In genomic region chr2:195471163-195471562, GRCh38 we compare ENCODE assay signal across 34 cellular contexts.
DNase-seq lines count a peak whose midpoint lies in the region; ATAC-seq and TF ChIP-seq lines count a peak whose summit lies in the region.
"Had no signal": no experiment of that assay in that cellular context is flagged by ENCODE, and none has a peak within 500 bp of the region (broad histone marks: within the 10 kb centered on the region; RNA-seq: fewer than 3 reads in every experiment).

No MANE protein-coding gene starts in this region.

- no peaks in the 10 kb centered on the region for H3K27me3 ChIP-seq in aorta (ENCODE audit: control insufficient read depth in 1 of 2, insufficient read depth in 2 of 2, low read length in 1 of 2)
- no peaks in the 10 kb centered on the region for H3K27me3 ChIP-seq in thyroid gland
- H3K27me3 ChIP-seq: BE2C, brain microvascular endothelial cell, esophagus muscularis mucosa, gastrocnemius medialis, stomach had no signal

- H3K9me3 ChIP-seq in aorta (ENCODE audit: control insufficient read depth, low read length) (no peaks in the 10 kb centered on the region), thyroid gland (no peaks in the 10 kb centered on the region)
- H3K9me3 ChIP-seq: BE2C, gastrocnemius medialis had no signal

- no peak for TF ChIP-seq CTCF in thyroid gland (IDR thresholded peaks at IDR 0.05)

- peaks cover 0 to 7% (median 4%) of the 10 kb centered on the region in 3 donors for H3K36me3 Mint-ChIP-seq in immature natural killer cell

- 68 to 73% methylated on average over 2 of the region's 2 CpGs for WGBS in aorta, 2 donors
- 77 to 80% methylated on average over 2 of the region's 2 CpGs for WGBS in thyroid gland, 2 donors

- peaks cover under 1 to 4% of the 10 kb centered on the region in 2 donors for H3K9me3 Mint-ChIP-seq in stimulated activated naive CD8-positive, alpha-beta T cell treated with anti-CD3 and anti-CD28 coated beads, Interleukin-15, amount 100 ng/mL, for 72 hours
- peaks cover 0 to 6% (median 0%) of the 10 kb centered on the region in 6 donors for H3K9me3 Mint-ChIP-seq in immature natural killer cell
- H3K9me3 Mint-ChIP-seq: natural killer cell treated with Interleukin-12 subunit alpha and Interleukin-12 subunit beta and Interleukin-15 and Interleukin-18, amount 100 ng/mL, for 72 hours had no signal

- no peaks in the 10 kb centered on the region for H3K4me1 ChIP-seq in aorta (ENCODE audit: control insufficient read depth in 1 of 2, insufficient read depth in 2 of 2, low read length in 2 of 2)
- no peaks in the 10 kb centered on the region for H3K4me1 ChIP-seq in thyroid gland
- H3K4me1 ChIP-seq: BE2C, esophagus muscularis mucosa, gastrocnemius medialis, parathyroid adenoma, stomach had no signal

- H3K36me3 ChIP-seq in aorta (ENCODE audit: control insufficient read depth in 1 of 2, insufficient read depth in 2 of 2, low read length in 1 of 2) (no peaks in the 10 kb centered on the region), thyroid gland (no peaks in the 10 kb centered on the region)
- H3K36me3 ChIP-seq: BE2C, brain microvascular endothelial cell, esophagus muscularis mucosa, gastrocnemius medialis, stomach had no signal

- H3K4me3 ChIP-seq in aorta (ENCODE audit: low read length in 2 of 2) (no peak overlapping the region), thyroid gland (replicated peaks in 1 of 3) (no peak overlapping the region)
- H3K4me3 ChIP-seq: esophagus muscularis mucosa, gastrocnemius medialis, stomach had no signal

- intact Hi-C loops in aorta (cut with DNase I) (no loop called here), thyroid gland (cut with DNase I) (no loop called here)

- TF ChIP-seq POLR2A in thyroid gland (IDR thresholded peaks at IDR 0.05), result no peak

- H3K27ac Mint-ChIP-seq in stimulated activated naive CD8-positive, alpha-beta T cell treated with anti-CD3 and anti-CD28 coated beads, Interleukin-15, amount 100 ng/mL, for 72 hours, result no peak overlapping the region
- H3K27ac Mint-ChIP-seq in immature natural killer cell, result no peak overlapping the region
- H3K27ac Mint-ChIP-seq: activated CD8-positive, alpha-beta T cell treated with anti-CD3 and anti-CD28 coated beads, Interleukin-2, amount 10 ng/mL, durations not matched to agents 7 days and 5 days; effector memory CD8-positive, alpha-beta T cell; natural killer cell treated with Interleukin-12 subunit alpha and Interleukin-12 subunit beta and Interleukin-15 and Interleukin-18, amount 100 ng/mL, for 72 hours had no signal

- ATAC-seq in stimulated activated naive CD8-positive, alpha-beta T cell treated with anti-CD3 and anti-CD28 coated beads, Interleukin-15, amount 100 ng/mL, for 72 hours, result peak; percentile 31
- ATAC-seq in stimulated activated naive CD8-positive, alpha-beta T cell treated with anti-CD3 and anti-CD28 coated beads, Interleukin-15, Interleukin-2, amounts not matched to agents 100 U/mL and 50 U/mL, for 24 hours, result no peak
- ATAC-seq in GM21825 (IDR thresholded peaks at IDR 0.05; ENCODE audit: unreplicated experiment) (peak; percentile 28), HG03378 (IDR thresholded peaks at IDR 0.05; ENCODE audit: unreplicated experiment) (peak; percentile 26), aorta (ENCODE audit: low FRiP score) (no peak)
- ATAC-seq: activated CD8-positive, alpha-beta T cell treated with anti-CD3 and anti-CD28 coated beads, Interleukin-2, amount 10 ng/mL, durations not matched to agents 7 days and 5 days; effector memory CD8-positive, alpha-beta T cell; gastrocnemius medialis; HCT116; natural killer cell treated with Interleukin-12 subunit alpha and Interleukin-12 subunit beta and Interleukin-15 and Interleukin-18, amount 100 ng/mL, for 72 hours; right cardiac atrium had no signal

- H3K27me3 Mint-ChIP-seq in stimulated activated naive CD8-positive, alpha-beta T cell treated with anti-CD3 and anti-CD28 coated beads, Interleukin-15, amount 100 ng/mL, for 72 hours, result no peaks in the 10 kb centered on the region
- peaks cover 0 to 2% (median 2%) of the 10 kb centered on the region in 3 donors for H3K27me3 Mint-ChIP-seq in immature natural killer cell (ENCODE audit: low read depth in 3 of 3)
- H3K27me3 Mint-ChIP-seq: effector memory CD8-positive, alpha-beta T cell; natural killer cell treated with Interleukin-12 subunit alpha and Interleukin-12 subunit beta and Interleukin-15 and Interleukin-18, amount 100 ng/mL, for 72 hours had no signal

- H3K27ac ChIP-seq in aorta (ENCODE audit: low read depth in 1 of 2, low read length in 2 of 2) (no peak overlapping the region), thyroid gland (no peak overlapping the region)
- H3K27ac ChIP-seq: brain microvascular endothelial cell, esophagus muscularis mucosa, gastrocnemius medialis, parathyroid adenoma, stomach had no signal

- peaks cover 8% of the 10 kb centered on the region for H3K4me1 Mint-ChIP-seq in stimulated activated naive CD8-positive, alpha-beta T cell treated with anti-CD3 and anti-CD28 coated beads, Interleukin-15, amount 100 ng/mL, for 72 hours
- peaks cover 0 to 3% of the 10 kb centered on the region in 2 donors for H3K4me1 Mint-ChIP-seq in immature natural killer cell

- DNase-seq in stimulated activated naive CD8-positive, alpha-beta T cell treated with anti-CD3 and anti-CD28 coated beads, Interleukin-15, amount 100 ng/mL, for 72 hours, result no peak
- DNase-seq in stimulated activated naive CD8-positive, alpha-beta T cell treated with anti-CD3 and anti-CD28 coated beads, Interleukin-15, Interleukin-2, amounts not matched to agents 100 U/mL and 50 U/mL, for 24 hours, result no peak
- DNase-seq in immature natural killer cell (no peak), aorta (no peak), CD1c-positive myeloid dendritic cell (ENCODE audit: extremely low spot score) (no peak), thyroid gland (no peak)
- DNase-seq: 8988T; activated CD4-positive, alpha-beta T cell treated with anti-CD3 and anti-CD28 coated beads for 1 hour; activated CD8-positive, alpha-beta T cell treated with anti-CD3 and anti-CD28 coated beads, Interleukin-2, amount 10 ng/mL, durations not matched to agents 7 days and 5 days; activated gamma-delta T cell treated with Interleukin-2 at 50 U/mL for 16 hours; activated T-cell treated with anti-CD3 and anti-CD28 coated beads, Interleukin-2, amount 50 U/mL, for 1 hour; BE2C; brain microvascular endothelial cell; Calu3; effector memory CD8-positive, alpha-beta T cell; gastrocnemius medialis; hypothalamus; left ventricle myocardium superior; NCI-H1092 treated with DMSO at 0.1 percent for 48 hours; NCI-H2029; NCI-H226; NCI-H748 treated with DMSO at 0.1 percent for 48 hours; OCI-M1; right cardiac atrium; Right ventricle myocardium superior; stimulated activated CD4-positive, alpha-beta T cell treated with anti-CD3 and anti-CD28 coated beads, Interleukin-4, amount 100 ng/mL, for 4 hours; stomach; SW 1271 had no signal

- no peak overlapping the region for H3K4me3 Mint-ChIP-seq in stimulated activated naive CD8-positive, alpha-beta T cell treated with anti-CD3 and anti-CD28 coated beads, Interleukin-15, amount 100 ng/mL, for 72 hours
- H3K4me3 Mint-ChIP-seq in immature natural killer cell, result no peak overlapping the region
- H3K4me3 Mint-ChIP-seq: activated CD8-positive, alpha-beta T cell treated with anti-CD3 and anti-CD28 coated beads, Interleukin-2, amount 10 ng/mL, durations not matched to agents 7 days and 5 days; effector memory CD8-positive, alpha-beta T cell; natural killer cell treated with Interleukin-12 subunit alpha and Interleukin-12 subunit beta and Interleukin-15 and Interleukin-18, amount 100 ng/mL, for 72 hours had no signal

Comparison
In these comparisons a context has a peak if more than half of its experiments do, and no peak if none do; other contexts are left out.
1. ATAC-seq: peak in stimulated activated naive CD8-positive, alpha-beta T cell treated with anti-CD3 and anti-CD28 coated beads, Interleukin-15, amount 100 ng/mL, for 72 hours (single experiment), GM21825 (single experiment) and HG03378 (single experiment); none in stimulated activated naive CD8-positive, alpha-beta T cell treated with anti-CD3 and anti-CD28 coated beads, Interleukin-15, Interleukin-2, amounts not matched to agents 100 U/mL and 50 U/mL, for 24 hours (single experiment) and aorta (single experiment).